21 cellular contexts compared by ENCODE assay signal in genomic region chr5:137672001-137672400, GRCh38.
"Had no signal": no experiment of that assay in that cellular context is flagged by ENCODE, and none has a peak within 500 bp of the region (broad histone marks: within the 10 kb centered on the region; RNA-seq: fewer than 3 reads in every experiment).

No MANE protein-coding gene starts in this region.

- H3K27me3 ChIP-seq: adrenal gland, left lung, tibial artery, vagina had no signal

- H3K4me1 ChIP-seq: vagina had no signal

- H3K4me3 Mint-ChIP-seq: activated CD4-positive, alpha-beta T cell treated with anti-CD3 and anti-CD28 coated beads, Interleukin-2, amount 10 ng/mL, durations not matched to agents 7 days and 5 days; T-helper 1 cell treated with Interleukin-12 subunit alpha and Interleukin-12 subunit beta and Interleukin-4 antibody, amounts not matched to agents 30 μg/mL and 1 μg/mL, for 36 hours had no signal

- H3K4me3 ChIP-seq: adrenal gland, left lung, tibial artery, vagina had no signal

- H3K9me3 ChIP-seq: adrenal gland, left lung, tibial artery, vagina had no signal

- H3K9me3 Mint-ChIP-seq: activated CD4-positive, alpha-beta T cell treated with anti-CD3 and anti-CD28 coated beads, Interleukin-2, amount 10 ng/mL, durations not matched to agents 7 days and 5 days; activated naive CD4-positive, alpha-beta T cell treated with anti-CD3 and anti-CD28 coated beads, Interleukin-2, amount 50 U/mL, for 72 hours; T-helper 1 cell treated with Interleukin-12 subunit alpha and Interleukin-12 subunit beta and Interleukin-4 antibody, amounts not matched to agents 30 μg/mL and 1 μg/mL, for 36 hours had no signal

- H3K27ac ChIP-seq: adrenal gland, epithelial cell of prostate, left lung, tibial artery, vagina had no signal

- H3K36me3 ChIP-seq: adrenal gland, left lung, vagina had no signal

- H3K27ac Mint-ChIP-seq: activated CD4-positive, alpha-beta T cell treated with anti-CD3 and anti-CD28 coated beads, Interleukin-2, amount 10 ng/mL, durations not matched to agents 7 days and 5 days; T-helper 1 cell treated with Interleukin-12 subunit alpha and Interleukin-12 subunit beta and Interleukin-4 antibody, amounts not matched to agents 30 μg/mL and 1 μg/mL, for 36 hours had no signal

- H3K27me3 Mint-ChIP-seq: activated CD4-positive, alpha-beta T cell treated with anti-CD3 and anti-CD28 coated beads, Interleukin-2, amount 10 ng/mL, durations not matched to agents 7 days and 5 days had no signal

- ATAC-seq: activated naive CD4-positive, alpha-beta T cell treated with anti-CD3 and anti-CD28 coated beads, Interleukin-2, amount 50 U/mL, for 72 hours; left lung had no signal

- DNase-seq: activated CD4-positive, alpha-beta T cell treated with anti-CD3 and anti-CD28 coated beads, Interleukin-2, amount 10 ng/mL, durations not matched to agents 7 days and 5 days; activated CD8-positive, alpha-beta memory T cell treated with anti-CD3 and anti-CD28 coated beads for 24 hours; activated CD8-positive, alpha-beta memory T cell treated with anti-CD3 and anti-CD28 coated beads, Interleukin-2, amount 50 U/mL, for 48 hours; activated effector memory CD4-positive, alpha-beta T cell treated with anti-CD3 and anti-CD28 coated beads, Interleukin-2, amount 50 U/mL, for 16 hours; activated T-cell treated with anti-CD3 and anti-CD28 coated beads, Interleukin-2, amount 50 U/mL, for 48 hours; adrenal gland; foreskin fibroblast; hippocampal formation; islet precursor cell; left lung; occipital lobe; retina; stimulated activated CD4-positive, alpha-beta T cell treated with anti-CD3 and anti-CD28 coated beads, Interleukin-12 subunit alpha, Interleukin-12 subunit beta, amount 100 ng/mL, for 4 hours; stimulated activated CD4-positive, alpha-beta T cell treated with anti-CD3 and anti-CD28 coated beads, Interleukin-1b, Interleukin-23, amount 100 ng/mL, for 48 hours; stimulated activated CD8-positive, alpha-beta memory T cell treated with anti-CD3 and anti-CD28 coated beads, Interleukin-4, amount 100 ng/mL, for 48 hours; stimulated activated naive CD4-positive, alpha-beta T cell; tibial artery had no signal
